9 cellular contexts compared by ENCODE assay signal in genomic region chr11:5280582-5281102, GRCh38. TPM values are rescaled to one million over a fixed set of nuclear protein-coding genes. Genes with fewer than 3 reads are reported as not detected.
DNase-seq lines count a peak whose midpoint lies in the region; ATAC-seq and TF ChIP-seq lines count a peak whose summit lies in the region.
"Had no signal": no experiment of that assay in that cellular context is flagged by ENCODE, and none has a peak within 500 bp of the region (broad histone marks: within the 10 kb centered on the region; RNA-seq: fewer than 3 reads in every experiment).

No MANE protein-coding gene starts in this region.

- H3K4me1 ChIP-seq in fibroblast of lung (ENCODE audit: control insufficient read depth, extremely low read depth, insufficient read depth, low read length): peaks cover 14% of the 10 kb centered on the region
- no peaks in the 10 kb centered on the region for H3K4me1 ChIP-seq in psoas muscle

- DNase-seq in NCI-H82 (lab: John Stamatoyannopoulos, UW) (peak; percentile 25), NCI-H82 treated with DMSO at 0.1 percent for 48 hours (lab: John Stamatoyannopoulos, UW; ENCODE audit: unreplicated experiment) (no peak), RPMI7951 (ENCODE audit: low read depth) (peak; percentile 99), fibroblast of lung (ENCODE audit: low read depth in 2 of 2) (peak; percentile 98 to 100), psoas muscle (peak; percentile 54 to 66), NCI-H1048 (lab: John Stamatoyannopoulos, UW) (no peak)

- WGBS in psoas muscle, 3 donors: 51 to 64% (median 53%) methylated on average over 3 of the region's 3 CpGs

- no peaks in the 10 kb centered on the region for H4K20me1 ChIP-seq in fibroblast of lung (ENCODE audit: control insufficient read depth, extremely low read depth, insufficient read depth, low read length)

- no peak overlapping the region for H3K4me2 ChIP-seq in fibroblast of lung (ENCODE audit: extremely low read depth, insufficient read depth, low read length)

- no peaks in the 10 kb centered on the region for H3K79me2 ChIP-seq in fibroblast of lung (ENCODE audit: control insufficient read depth, insufficient read depth, low read length)

- H3K36me3 ChIP-seq in fibroblast of lung (ENCODE audit: control insufficient read depth, insufficient read depth, low read length) (no peaks in the 10 kb centered on the region), psoas muscle (ENCODE audit: insufficient read depth in 1 of 2, low read depth in 1 of 2) (no peaks in the 10 kb centered on the region)

- intact Hi-C loops in psoas muscle (cut with DNase I): no loop called here

- H3K9me3 ChIP-seq in fibroblast of lung (ENCODE audit: control insufficient read depth, insufficient read depth, low read depth, low read length) (no peaks in the 10 kb centered on the region), psoas muscle (no peaks in the 10 kb centered on the region)

- H3K27ac ChIP-seq in fibroblast of lung (ENCODE audit: insufficient read depth, low read length): peak overlapping the region; percentile 59
- no peak overlapping the region for H3K27ac ChIP-seq in psoas muscle

- ATAC-seq in GM19452 (IDR thresholded peaks at IDR 0.05; ENCODE audit: unreplicated experiment) (peak; percentile 96), HG03196 (IDR thresholded peaks at IDR 0.05; ENCODE audit: unreplicated experiment) (peak; percentile 93), psoas muscle (peak in 3 of 4 donors; percentile 55 to 79 (median 56))

- H3K27me3 ChIP-seq in fibroblast of lung (ENCODE audit: control insufficient read depth, insufficient read depth, low read length): no peaks in the 10 kb centered on the region
- H3K27me3 ChIP-seq in psoas muscle (ENCODE audit: insufficient read depth in 3 of 3, low read length in 2 of 3): no peaks in the 10 kb centered on the region

- H3K4me3 ChIP-seq in fibroblast of lung (replicated peaks in 1 of 4; ENCODE audit: control extremely low read depth in 1 of 4, insufficient read depth in 1 of 4, low read depth in 3 of 4, low read length in 4 of 4) (no peak overlapping the region), psoas muscle (no peak overlapping the region)

- no peak overlapping the region for H3K9ac ChIP-seq in fibroblast of lung (ENCODE audit: insufficient read depth, low read length)

- no peak for TF ChIP-seq CTCF in fibroblast of lung (conservative IDR thresholded peaks at IDR 0.05 in 1 of 2, IDR thresholded peaks at IDR 0.05 in 1 of 2; ENCODE audit: low read depth in 1 of 2, low read length in 2 of 2)
- TF ChIP-seq CTCF in psoas muscle (IDR thresholded peaks at IDR 0.05): no peak

- H2AFZ ChIP-seq in fibroblast of lung (ENCODE audit: low read length): no peak overlapping the region

RNA-seq across cellular contexts. Expression of gene HBE1, which starts 10.9 kb away (rescaled TPM):
- total RNA-seq in RPMI7951 (2014; rRNA removed; shearing (Covaris generic)): 4.6 and 6.4 TPM in 2 replicates
- total RNA-seq in fibroblast of lung (0.33 TPM in 1 of 2 replicates, not detected in the other), psoas muscle (not detected)
- polyA plus RNA-seq in fibroblast of lung (2.0 and 3.1 TPM in 2 replicates), psoas muscle (not detected)
- 0.85 and 1.7 TPM in 2 replicates for polyA plus RNA-seq in fibroblast of lung (2012)
- polyA minus RNA-seq in fibroblast of lung (ENCODE audit: low replicate concordance): not detected in 2 replicates
- total RNA-seq: CD4-positive, CD25-positive, alpha-beta regulatory T cell had no signal
- polyA plus RNA-seq: CD4-positive, CD25-positive, alpha-beta regulatory T cell had no signal

RNA-seq across cellular contexts. Expression of gene OR51B4, which starts 21.1 kb away (rescaled TPM):
- not detected in 2 replicates for total RNA-seq in RPMI7951 (2014; rRNA removed; shearing (Covaris generic))
- total RNA-seq in fibroblast of lung (0.17 TPM in 1 of 2 replicates, not detected in the other), psoas muscle (not detected)
- polyA plus RNA-seq in fibroblast of lung (not detected in 2 replicates), psoas muscle (not detected)
- polyA plus RNA-seq in fibroblast of lung (2012): not detected in 2 replicates
- not detected in 2 replicates for polyA minus RNA-seq in fibroblast of lung (ENCODE audit: low replicate concordance)
- total RNA-seq: CD4-positive, CD25-positive, alpha-beta regulatory T cell had no signal
- polyA plus RNA-seq: CD4-positive, CD25-positive, alpha-beta regulatory T cell had no signal

RNA-seq across cellular contexts. Expression of gene HBG2, which starts 26.1 kb away (rescaled TPM):
- total RNA-seq in RPMI7951 (2014; rRNA removed; shearing (Covaris generic)): 1.3 TPM in 1 of 2 replicates, not detected in the other
- total RNA-seq in fibroblast of lung: not detected in 2 replicates
- 0.93 and 2.6 TPM in 2 replicates for polyA plus RNA-seq in fibroblast of lung
- 0.93 and 1.3 TPM in 2 replicates for polyA plus RNA-seq in fibroblast of lung (2012)
- polyA minus RNA-seq in fibroblast of lung (ENCODE audit: low replicate concordance): 1.7 TPM in 1 of 2 replicates, not detected in the other
- 1 to 10 TPM in 1 of 4 donors, not detected in 3; 1.0 TPM for total RNA-seq in psoas muscle
- polyA plus RNA-seq in psoas muscle: not detected
- total RNA-seq: CD4-positive, CD25-positive, alpha-beta regulatory T cell had no signal
- polyA plus RNA-seq: CD4-positive, CD25-positive, alpha-beta regulatory T cell had no signal

RNA-seq across cellular contexts. Expression of gene HBG1, which starts 31.0 kb away (rescaled TPM):
- total RNA-seq in RPMI7951 (2014; rRNA removed; shearing (Covaris generic)): not detected in 2 replicates
- total RNA-seq in fibroblast of lung (not detected in 2 replicates), psoas muscle (1 to 10 TPM in 1 of 4 donors, not detected in 3; 1.3 TPM)
- polyA plus RNA-seq in fibroblast of lung (0.41 and 0.46 TPM in 2 replicates), psoas muscle (not detected)
- polyA plus RNA-seq in fibroblast of lung (2012): not detected in 2 replicates
- 0.74 TPM in 1 of 2 replicates, not detected in the other for polyA minus RNA-seq in fibroblast of lung (ENCODE audit: low replicate concordance)
- total RNA-seq: CD4-positive, CD25-positive, alpha-beta regulatory T cell had no signal
- polyA plus RNA-seq: CD4-positive, CD25-positive, alpha-beta regulatory T cell had no signal

RNA-seq across cellular contexts. Expression of gene OR51B2, which starts 43.5 kb away (rescaled TPM):
- 0.36 TPM in 1 of 2 replicates, not detected in the other for total RNA-seq in RPMI7951 (2014; rRNA removed; shearing (Covaris generic))
- not detected in 2 replicates for total RNA-seq in fibroblast of lung
- not detected in 2 replicates for polyA plus RNA-seq in fibroblast of lung
- polyA plus RNA-seq in fibroblast of lung (2012): not detected in 2 replicates
- polyA minus RNA-seq in fibroblast of lung (ENCODE audit: low replicate concordance): not detected in 2 replicates
- not detected for total RNA-seq in psoas muscle
- polyA plus RNA-seq in psoas muscle: not detected
- total RNA-seq: CD4-positive, CD25-positive, alpha-beta regulatory T cell had no signal
- polyA plus RNA-seq: CD4-positive, CD25-positive, alpha-beta regulatory T cell had no signal

Comparison
In these comparisons a context has a peak if more than half of its experiments do, and no peak if none do; other contexts are left out.
1. DNase-seq: peak in NCI-H82 (single experiment), RPMI7951 (single experiment), fibroblast of lung (2 of 2) and psoas muscle (2 of 2); none in NCI-H82 treated with DMSO at 0.1 percent for 48 hours (single experiment) and NCI-H1048 (single experiment).
2. Peak in every context shown above with its lines, with median percentiles within 50 percentile points of each other: ATAC-seq.